In genomic region chr1:205449254-205449749, GRCh38 we compare ENCODE assay signal across 2 cellular contexts.
TF ChIP-seq lines count a peak whose summit lies in the region.

No MANE protein-coding gene starts in this region.

TF ChIP-seq in A549, 52 proteins besides CTCF, POLR2A, EP300 and RAD21:
- no peak for TF ChIP-seq EHF (CRISPR knock-in tag; IDR thresholded peaks at IDR 0.05)
- no peak for TF ChIP-seq TP53 (CRISPR knock-in tag; IDR thresholded peaks at IDR 0.05)
- TF ChIP-seq MYC (IDR thresholded peaks at IDR 0.05; ENCODE audit: borderline replicate concordance, low read length) = no peak
- TF ChIP-seq MAZ (IDR thresholded peaks at IDR 0.05; ENCODE audit: borderline replicate concordance, low read depth, low read length) = no peak
TF ChIP-seq in A549: peak in this region for 0.

TF ChIP-seq in GM12891, 5 proteins besides CTCF, POLR2A, EP300 and RAD21:
- TF ChIP-seq PAX5 (IDR thresholded peaks at IDR 0.05; ENCODE audit: insufficient read depth, low read length, severe bottlenecking) (no peak), POLR2AphosphoS5 (IDR thresholded peaks at IDR 0.05; ENCODE audit: low read depth, low read length) (no peak), TAF1 (IDR thresholded peaks at IDR 0.05; ENCODE audit: low read depth, low read length) (no peak), SPI1 (IDR thresholded peaks at IDR 0.05; ENCODE audit: low read depth, low read length) (no peak), POU2F2 (IDR thresholded peaks at IDR 0.05; ENCODE audit: low read depth, low read length) (no peak)
